Comparison of ENCODE assay signal across 9 cellular contexts in genomic region chrX:103488332-103488731, GRCh38. TPM values are rescaled to one million over a fixed set of nuclear protein-coding genes. Genes with fewer than 3 reads are reported as not detected.
DNase-seq lines count a peak whose midpoint lies in the region; ATAC-seq, FAIRE-seq and TF ChIP-seq lines count a peak whose summit lies in the region.
"Had no signal": no experiment of that assay in that cellular context is flagged by ENCODE, and none has a peak within 500 bp of the region (broad histone marks: within the 10 kb centered on the region; RNA-seq: fewer than 3 reads in every experiment).

No MANE protein-coding gene starts in this region.

- 20 to 43% methylated on average over 4 of the region's 4 CpGs for WGBS in body of pancreas, 2 donors
- 13% methylated on average over 4 of the region's 4 CpGs for WGBS in right lobe of liver (ENCODE audit: insufficient coverage, low coverage, low lambda C conversion rate, missing lambda C conversion rate)

- TF ChIP-seq POLR2A in body of pancreas (IDR thresholded peaks at IDR 0.05) (no peak), right lobe of liver (IDR thresholded peaks at IDR 0.05) (no peak)

- DNase-seq in D721Med (ENCODE audit: insufficient read length, low spot score) (no peak), HuH-7 (ENCODE audit: low spot score) (peak; percentile 7), body of pancreas (no peak), right lobe of liver (no peak), T-helper 9 cell (no peak)
- DNase-seq in activated CD4-positive, alpha-beta T cell treated with anti-CD3 and anti-CD28 coated beads, Interleukin-2, amount 50 U/mL, for 1 hour: no peak
- no peak for DNase-seq in stimulated activated CD4-positive, alpha-beta T cell treated with anti-CD3 and anti-CD28 coated beads, Interleukin-2, amount 100 ng/mL, for 24 hours
- DNase-seq: SIG-M5 had no signal

- H3K27me3 ChIP-seq in body of pancreas: no peaks in the 10 kb centered on the region
- H3K27me3 ChIP-seq in right lobe of liver: no peaks in the 10 kb centered on the region

- no peak for FAIRE-seq in D721Med (lab: Jason Lieb, UNC)

- no peaks in the 10 kb centered on the region for H3K9me3 ChIP-seq in body of pancreas
- no peaks in the 10 kb centered on the region for H3K9me3 ChIP-seq in right lobe of liver

- intact Hi-C loops in body of pancreas (cut with DNase I): no loop called here
- intact Hi-C loops in right lobe of liver (cut with DNase I): no loop called here

- peak; percentile 6 for TF ChIP-seq CTCF in D721Med (IDR thresholded peaks at IDR 0.05; ENCODE audit: insufficient read depth, missing control alignments)
- peak in 4 of 7 experiments; percentile 5 to 17 (median 14) for TF ChIP-seq CTCF in body of pancreas (IDR thresholded peaks at IDR 0.05)
- TF ChIP-seq CTCF in right lobe of liver (IDR thresholded peaks at IDR 0.05): peak; percentile 14 to 55 (median 46)

- no peak overlapping the region for H3K27ac ChIP-seq in body of pancreas
- H3K27ac ChIP-seq in right lobe of liver: no peak overlapping the region

- H3K4me1 ChIP-seq in body of pancreas: no peaks in the 10 kb centered on the region
- no peaks in the 10 kb centered on the region for H3K4me1 ChIP-seq in right lobe of liver

- ATAC-seq in body of pancreas (no peak), right lobe of liver (peak in 1 of 4 donors; percentile 24), HG03039 (IDR thresholded peaks at IDR 0.05; ENCODE audit: unreplicated experiment) (no peak)

- H3K4me3 ChIP-seq in body of pancreas: no peak overlapping the region
- H3K4me3 ChIP-seq in right lobe of liver: no peak overlapping the region

- no peaks in the 10 kb centered on the region for H3K36me3 ChIP-seq in body of pancreas (replicated peaks in 1 of 2; ENCODE audit: insufficient read depth in 1 of 2, low read depth in 2 of 2)
- H3K36me3 ChIP-seq in right lobe of liver: no peaks in the 10 kb centered on the region

RNA-seq across cellular contexts. Expression of gene RAB40A, which starts 31.0 kb away (rescaled TPM):
- total RNA-seq in body of pancreas (under 1 TPM in 1 of 2 donors, not detected in 1; 0.52 TPM), right lobe of liver (under 1 TPM in 4 of 6 experiments, not detected in 2; 0.12 to 0.49 (median 0.24) TPM)
